Comparison of ENCODE assay signal across 8 cellular contexts in the genomic region with DNA sequence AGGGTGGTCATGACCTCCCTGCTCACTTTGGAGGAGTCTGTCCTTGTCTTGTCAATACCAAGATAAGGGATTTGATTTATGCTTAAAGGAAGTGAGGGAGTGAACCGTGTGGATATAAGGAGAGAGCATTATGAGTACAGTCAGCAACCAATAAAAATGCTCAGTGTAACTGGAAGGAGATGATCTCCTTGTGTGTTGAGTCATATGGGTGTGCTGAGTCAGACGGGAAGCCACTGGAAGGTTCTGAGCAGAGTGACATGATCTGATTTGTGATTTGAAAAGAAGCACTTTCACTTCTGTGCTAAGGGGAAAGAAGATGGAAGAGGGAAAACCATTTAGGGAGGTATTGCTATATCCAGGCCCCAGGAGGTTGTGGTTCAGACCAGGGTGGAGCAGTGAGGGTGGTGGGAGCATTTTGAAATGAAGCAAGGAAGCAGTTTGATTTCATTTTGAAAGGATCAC. TPM values are rescaled to one million over a fixed set of nuclear protein-coding genes. Genes with fewer than 3 reads are reported as not detected.
A peak's percentile ranks its signal among the peaks of the same experiment; 100 is the strongest.
DNase-seq lines count a peak whose midpoint lies in the region; ATAC-seq and TF ChIP-seq lines count a peak whose summit lies in the region.

No MANE protein-coding gene starts in this region.

- TF ChIP-seq CTCF in esophagus muscularis mucosa (IDR thresholded peaks at IDR 0.05) (no peak), sigmoid colon (IDR thresholded peaks at IDR 0.05) (no peak)

- H3K9me3 ChIP-seq in esophagus muscularis mucosa (no peaks in the 10 kb centered on the region), sigmoid colon (no peaks in the 10 kb centered on the region)

- intact Hi-C loops in esophagus muscularis mucosa (cut with DNase I): no loop called here
- intact Hi-C loops in sigmoid colon (cut with DNase I): no loop called here

- H3K4me1 ChIP-seq in esophagus muscularis mucosa (peaks cover 19 to 36% (median 24%) of the 10 kb centered on the region in 4 donors), sigmoid colon (peaks cover 0 to 27% (median 20%) of the 10 kb centered on the region in 4 donors)

- H3K27ac ChIP-seq in esophagus muscularis mucosa (replicated peaks in 1 of 4): peak overlapping the region; percentile 39 to 64 (median 58)
- H3K27ac ChIP-seq in sigmoid colon: peak overlapping the region; percentile 46 to 96 (median 49)

- DNase-seq in EH (ENCODE audit: low read depth): peak; percentile 96
- peak; percentile 53 to 58 for DNase-seq in activated CD4-positive, alpha-beta T cell treated with anti-CD3 and anti-CD28 coated beads for 4 hours
- DNase-seq in esophagus muscularis mucosa (ENCODE audit: extremely low spot score): no peak
- no peak for DNase-seq in sigmoid colon
- no peak for DNase-seq in NCI-H1436 (lab: John Stamatoyannopoulos, UW)
- DNase-seq in KG1 (lab: John Stamatoyannopoulos, UW): no peak

- TF ChIP-seq POLR2A in esophagus muscularis mucosa (IDR thresholded peaks at IDR 0.05; ENCODE audit: low read depth) (no peak), sigmoid colon (IDR thresholded peaks at IDR 0.05) (no peak)

- H3K4me3 ChIP-seq in esophagus muscularis mucosa (no peak overlapping the region), sigmoid colon (no peak overlapping the region)

- TF ChIP-seq EP300 in esophagus muscularis mucosa (IDR thresholded peaks at IDR 0.05) (no peak), sigmoid colon (IDR thresholded peaks at IDR 0.05) (no peak)

- 20% methylated on average over 2 of the region's 2 CpGs for WGBS in esophagus muscularis mucosa
- WGBS in sigmoid colon, 2 donors: 1 to 11% methylated on average over 2 of the region's 2 CpGs

- peak; percentile 13 for ATAC-seq in HG03196 (IDR thresholded peaks at IDR 0.05; ENCODE audit: unreplicated experiment)
- ATAC-seq in GM18870 (IDR thresholded peaks at IDR 0.05; ENCODE audit: unreplicated experiment): no peak

- H3K27me3 ChIP-seq in esophagus muscularis mucosa (no peaks in the 10 kb centered on the region), sigmoid colon (no peaks in the 10 kb centered on the region)

- H3K36me3 ChIP-seq in esophagus muscularis mucosa: no peaks in the 10 kb centered on the region
- no peaks in the 10 kb centered on the region for H3K36me3 ChIP-seq in sigmoid colon

RNA-seq across cellular contexts. Expression of a gene that starts 2.5 kb away (rescaled TPM):
- total RNA-seq in esophagus muscularis mucosa (10 to 100 TPM in 2 of 4 donors, 1 to 10 TPM in 2; 8.7 to 15.1 (median 10.8) TPM), sigmoid colon (10 to 100 TPM in 2 of 4 donors, 1 to 10 TPM in 2; 6.7 to 14.2 (median 9.7) TPM)
- 10 to 100 TPM; 33.6 to 49.7 (median 40.8) TPM for polyA plus RNA-seq in sigmoid colon

RNA-seq across cellular contexts. Expression of a gene that starts 19.4 kb away (rescaled TPM):
- total RNA-seq in esophagus muscularis mucosa (10 to 100 TPM; 11.2 to 22.4 (median 15.4) TPM), sigmoid colon (10 to 100 TPM in 3 of 4 donors, 1 to 10 TPM in 1; 8.9 to 31.1 (median 19.4) TPM)
- polyA plus RNA-seq in sigmoid colon: 10 to 100 TPM; 13.2 to 24.0 (median 13.4) TPM

Comparison
In these comparisons a context has a peak if more than half of its experiments do, and no peak if none do; other contexts are left out.
1. DNase-seq: peak in EH (single experiment) and activated CD4-positive, alpha-beta T cell treated with anti-CD3 and anti-CD28 coated beads for 4 hours (2 of 2); none in esophagus muscularis mucosa (single experiment), sigmoid colon (single experiment), NCI-H1436 (single experiment) and KG1 (single experiment).